18 cellular contexts compared by ENCODE assay signal in the genomic region with DNA sequence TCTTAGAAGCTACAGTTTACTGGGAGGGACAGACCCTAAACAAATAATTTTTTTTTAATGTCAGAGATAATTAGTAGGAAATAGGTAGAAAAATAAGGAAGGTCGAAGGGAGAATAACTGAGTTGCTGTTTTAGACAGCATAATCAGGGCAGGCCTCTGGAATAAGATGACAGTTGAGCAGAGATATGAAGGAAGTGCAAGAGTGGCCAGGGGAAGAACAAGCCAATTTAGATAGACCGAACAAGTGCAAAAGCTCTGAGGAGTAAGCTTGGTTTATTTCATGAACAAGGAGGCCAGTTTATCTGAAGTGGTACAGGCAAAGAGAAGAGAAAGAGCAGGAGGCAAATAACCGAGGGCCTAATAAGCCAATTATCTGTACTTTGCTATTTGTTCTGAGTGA. TPM values are rescaled to one million over a fixed set of nuclear protein-coding genes. Genes with fewer than 3 reads are reported as not detected.
DNase-seq lines count a peak whose midpoint lies in the region; ATAC-seq and TF ChIP-seq lines count a peak whose summit lies in the region.
"Had no signal": no experiment of that assay in that cellular context is flagged by ENCODE, and none has a peak within 500 bp of the region (broad histone marks: within the 10 kb centered on the region; RNA-seq: fewer than 3 reads in every experiment).

No MANE protein-coding gene starts in this region.

- no peak overlapping the region for H3K4me3 ChIP-seq in Caco-2 (ENCODE audit: low read depth, low read length)

- POLR2A ChIA-PET in Caco-2 (lab: Charles Lee), result interaction anchor here (1.1 kb wide), 1 partner anchor 47 kb away, joined by 4 read pairs; no protein-coding TSS in a partner anchor

- ATAC-seq in GM21723 (IDR thresholded peaks at IDR 0.05; ENCODE audit: unreplicated experiment), result no peak
- ATAC-seq: T-helper 17 cell had no signal

- H3K36me3 Mint-ChIP-seq in Caco-2 (ENCODE audit: insufficient read depth, unreplicated experiment), result peaks cover 5% of the 10 kb centered on the region
- H3K36me3 Mint-ChIP-seq in endothelial cell (ENCODE audit: low read depth, unreplicated experiment), result peaks cover 16% of the 10 kb centered on the region

- no peak overlapping the region for H3K4me3 Mint-ChIP-seq in Caco-2 (ENCODE audit: unreplicated experiment)
- H3K4me3 Mint-ChIP-seq in endothelial cell (ENCODE audit: unreplicated experiment), result no peak overlapping the region
- H3K4me3 Mint-ChIP-seq: B cell, T-helper 17 cell had no signal

- CTCF ChIA-PET in Caco-2 (lab: Charles Lee), result interaction anchor here (0.6 to 1.5 kb wide), 3 partner anchors 17 to 131 kb away, joined by 4 to 6 read pairs (median 5); no protein-coding TSS in a partner anchor

- peaks cover 19% of the 10 kb centered on the region for H3K9me3 ChIP-seq in Caco-2

- peak overlapping the region; percentile 63 for H3K27ac ChIP-seq in 22Rv1

- peaks cover 40% of the 10 kb centered on the region for H3K9me3 Mint-ChIP-seq in Caco-2 (ENCODE audit: unreplicated experiment)
- peaks cover 8% of the 10 kb centered on the region for H3K9me3 Mint-ChIP-seq in endothelial cell (ENCODE audit: unreplicated experiment)

- TF ChIP-seq CTCF in 22Rv1 (IDR thresholded peaks at IDR 0.05) (no peak), Caco-2 (IDR thresholded peaks at IDR 0.05; ENCODE audit: insufficient read depth in 1 of 2, low read depth in 1 of 2, low read length in 1 of 2, severe bottlenecking in 1 of 2, unreplicated experiment in 1 of 2) (no peak), endothelial cell (IDR thresholded peaks at IDR 0.05; ENCODE audit: unreplicated experiment) (no peak)

- H3K27ac Mint-ChIP-seq in Caco-2 (ENCODE audit: unreplicated experiment) (peak overlapping the region; percentile 29), endothelial cell (ENCODE audit: unreplicated experiment) (peak overlapping the region; percentile 77)
- H3K27ac Mint-ChIP-seq: B cell, T-helper 17 cell had no signal

- peaks cover 61% of the 10 kb centered on the region for H3K4me1 ChIP-seq in Caco-2

- no TSS peak for BruUV-seq in Caco-2 (replicated peaks; lab: Mats Ljungman, UMichigan)

- intact Hi-C loops in Caco-2 (cut with micrococcal nuclease; ENCODE audit: unreplicated experiment), result no loop called here

- H3K27me3 Mint-ChIP-seq in Caco-2 (ENCODE audit: insufficient read depth, unreplicated experiment) (no peaks in the 10 kb centered on the region), endothelial cell (ENCODE audit: unreplicated experiment) (peaks cover 2% of the 10 kb centered on the region)
- H3K27me3 Mint-ChIP-seq: B cell, T-helper 17 cell had no signal

- H3K4me1 Mint-ChIP-seq in Caco-2 (ENCODE audit: low read depth, unreplicated experiment), result peaks cover 52% of the 10 kb centered on the region
- peaks cover 32% of the 10 kb centered on the region for H3K4me1 Mint-ChIP-seq in endothelial cell (ENCODE audit: unreplicated experiment)
- H3K4me1 Mint-ChIP-seq: B cell had no signal

- no peaks in the 10 kb centered on the region for H3K36me3 ChIP-seq in Caco-2 (ENCODE audit: control insufficient read depth, insufficient read depth, low read length)

- H3K27me3 ChIP-seq in Caco-2 (replicated peaks; ENCODE audit: control insufficient read depth, insufficient read depth, low read length), result no peaks in the 10 kb centered on the region

- DNase-seq in Caco-2, result no peak
- peak; percentile 29 for DNase-seq in NCI-H82 treated with DMSO at 0.1 percent for 48 hours (lab: John Stamatoyannopoulos, UW; ENCODE audit: unreplicated experiment)
- no peak for DNase-seq in endothelial cell (ENCODE audit: low spot score)
- no peak for DNase-seq in SKM-1 (lab: John Stamatoyannopoulos, UW; ENCODE audit: unreplicated experiment)
- DNase-seq in cortex of kidney (lab: John Stamatoyannopoulos, UW), result no peak
- DNase-seq: COR-L47, EL, KG1, MV-4-11, NCI-H146, NCI-H2029 treated with DMSO at 0.1 percent for 48 hours, NCI-H510A, NCI-H748 treated with DMSO at 0.1 percent for 48 hours, RPMI8226, T-helper 17 cell had no signal

RNA-seq across cellular contexts. Expression of a gene that starts 19.5 kb away (rescaled TPM):
- total RNA-seq in Caco-2 (2022), result 4.0 and 4.7 TPM in 2 replicates
- 254 TPM for total RNA-seq in endothelial cell (ENCODE audit: unreplicated experiment)

RNA-seq across cellular contexts. Expression of a gene that starts 35.1 kb away (rescaled TPM):
- total RNA-seq in Caco-2 (2022), result 13.0 and 15.6 TPM in 2 replicates
- total RNA-seq in endothelial cell (ENCODE audit: unreplicated experiment), result 9.1 TPM
- total RNA-seq: B cell had no signal

RNA-seq across cellular contexts. Expression of a gene that starts 44.3 kb away (rescaled TPM):
- 41.2 and 42.4 TPM in 2 replicates for total RNA-seq in Caco-2 (2022)
- total RNA-seq in endothelial cell (ENCODE audit: unreplicated experiment), result 43.5 TPM

Comparison
In these comparisons a context has a peak if more than half of its experiments do, and no peak if none do; other contexts are left out.
1. RNA of a gene that starts 19.5 kb away (total RNA-seq): 254 TPM in endothelial cell (single experiment); 4.0 to 4.7 TPM in Caco-2; every median in the first group is over 10 times any median in the second.